In the genomic region with DNA sequence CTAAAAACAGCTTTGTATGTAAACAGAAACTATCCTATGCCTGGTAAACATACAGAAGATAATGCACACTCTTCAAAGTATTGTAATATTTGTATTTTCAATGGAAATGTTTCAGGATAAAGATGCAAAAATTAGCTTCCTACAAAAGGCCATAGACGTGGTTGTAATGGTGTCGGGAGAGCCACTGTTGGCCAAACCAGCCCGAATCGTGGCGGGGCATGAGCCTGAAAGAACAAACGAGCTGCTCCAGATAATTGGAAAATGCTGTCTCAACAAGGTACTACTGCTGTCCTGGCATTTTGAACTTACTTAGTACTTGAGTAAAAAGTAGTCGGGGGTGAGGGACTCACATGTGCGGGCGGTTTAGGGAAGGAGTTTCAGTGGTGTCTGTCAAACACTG, we compare ENCODE assay signal across 1 cellular context.
TF ChIP-seq lines count a peak whose summit lies in the region.

No MANE protein-coding gene starts in this region.

TF ChIP-seq in HEK293, 187 proteins besides CTCF, POLR2A, EP300 and RAD21 (continued from another document):
- TF ChIP-seq ZNF449 (tag by site-specific recombination; IDR thresholded peaks at IDR 0.05), result peak; percentile 90
- TF ChIP-seq ZNF473 (tag by site-specific recombination; IDR thresholded peaks at IDR 0.05), result no peak
- TF ChIP-seq ZBTB7A (tag by site-specific recombination; IDR thresholded peaks at IDR 0.05; ENCODE audit: low read depth), result no peak
- TF ChIP-seq ZNF19 (tag by site-specific recombination; IDR thresholded peaks at IDR 0.05; ENCODE audit: low read depth), result no peak
